Comparison of ENCODE assay signal across 27 cellular contexts in the genomic region with DNA sequence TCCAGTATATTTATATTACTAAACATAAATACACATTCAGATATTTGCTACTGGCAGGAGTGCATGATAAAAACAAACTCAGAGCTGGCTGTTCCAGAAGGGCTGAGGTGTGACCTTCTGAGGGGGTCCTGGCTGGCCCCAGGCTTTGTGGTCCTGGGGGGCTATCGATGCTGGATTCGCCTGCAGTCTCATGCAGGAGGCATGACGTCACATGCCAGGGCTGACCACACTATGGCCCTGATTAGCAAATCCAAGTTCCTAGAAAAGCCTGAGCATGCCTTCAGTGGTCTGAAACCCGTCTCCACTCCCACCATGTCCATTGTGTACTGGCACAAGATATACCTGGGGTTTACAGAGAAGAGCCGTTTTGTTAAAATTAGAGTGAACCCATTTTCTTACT.
"Had no signal": no experiment of that assay in that cellular context is flagged by ENCODE, and none has a peak within 500 bp of the region (broad histone marks: within the 10 kb centered on the region; RNA-seq: fewer than 3 reads in every experiment).

No MANE protein-coding gene starts in this region.

- ATAC-seq: heart right ventricle; left lobe of liver; pancreas; right lobe of liver; stimulated activated memory B cell treated with anti-CD40 and anti-IgM and Interleukin-4, amounts not matched to agents 10 μg/mL and 1 μg/mL and 100 μg/mL, for 72 hours had no signal

- H3K9ac ChIP-seq: neural progenitor cell had no signal

- DNase-seq: effector CD4-positive, alpha-beta T cell; endodermal cell; erythroblast; heart right ventricle; hypothalamus; islet precursor cell; mammary epithelial cell; natural killer cell; nucleus accumbens; pancreas; retina; right lobe of liver; spleen; stimulated activated CD4-positive, alpha-beta T cell treated with anti-CD3 and anti-CD28 coated beads, Interleukin-15, amount 100 ng/mL, for 24 hours; stimulated activated CD4-positive, alpha-beta T cell treated with anti-CD3 and anti-CD28 coated beads, Interleukin-1b, Interleukin-23, amount 100 ng/mL, for 48 hours; stimulated activated CD4-positive, alpha-beta T cell treated with anti-CD3 and anti-CD28 coated beads, Interleukin-4, amount 100 ng/mL, for 24 hours; substantia nigra; trophoblast cell had no signal

- H3K9me3 ChIP-seq: heart right ventricle, pancreas, right lobe of liver, spleen, thoracic aorta had no signal

- H3K4me1 ChIP-seq: neural progenitor cell had no signal

- H3K9me3 Mint-ChIP-seq: endodermal cell; neural progenitor cell; stimulated activated memory B cell treated with anti-CD40 and anti-IgM and Interleukin-4, amounts not matched to agents 10 μg/mL and 1 μg/mL and 100 μg/mL, for 72 hours; stimulated activated naive CD8-positive, alpha-beta T cell treated with anti-CD3 and anti-CD28 coated beads, Interleukin-15, Interleukin-2, amounts not matched to agents 100 ng/mL and 50 ng/mL, for 24 hours had no signal

- H3K36me3 Mint-ChIP-seq: natural killer cell; stimulated activated memory B cell treated with anti-CD40 and anti-IgM and Interleukin-4, amounts not matched to agents 10 μg/mL and 1 μg/mL and 100 μg/mL, for 72 hours had no signal

- H3K4me3 ChIP-seq: coronary artery, heart right ventricle, neural progenitor cell, pancreas, right lobe of liver, spleen, thoracic aorta had no signal

- FAIRE-seq: endothelial cell of umbilical vein, frontal cortex, pancreas had no signal

- H3K36me3 ChIP-seq: neural progenitor cell had no signal

- H3K4me3 Mint-ChIP-seq: endodermal cell; natural killer cell; neural progenitor cell; stimulated activated memory B cell treated with anti-CD40 and anti-IgM and Interleukin-4, amounts not matched to agents 10 μg/mL and 1 μg/mL and 100 μg/mL, for 72 hours; stimulated activated naive CD8-positive, alpha-beta T cell treated with anti-CD3 and anti-CD28 coated beads, Interleukin-15, Interleukin-2, amounts not matched to agents 100 ng/mL and 50 ng/mL, for 24 hours had no signal

- H3K4me1 Mint-ChIP-seq: natural killer cell had no signal

- H3K27me3 ChIP-seq: heart right ventricle, neural progenitor cell, pancreas, right lobe of liver, spleen had no signal

- H3K27ac ChIP-seq: coronary artery, heart right ventricle, neural progenitor cell, pancreas, right lobe of liver, spleen had no signal

- H3K27ac Mint-ChIP-seq: endodermal cell; natural killer cell; neural progenitor cell; progenitor cell of endocrine pancreas; stimulated activated memory B cell treated with anti-CD40 and anti-IgM and Interleukin-4, amounts not matched to agents 10 μg/mL and 1 μg/mL and 100 μg/mL, for 72 hours; stimulated activated naive CD8-positive, alpha-beta T cell treated with anti-CD3 and anti-CD28 coated beads, Interleukin-15, Interleukin-2, amounts not matched to agents 100 ng/mL and 50 ng/mL, for 24 hours had no signal
